Comparison of ENCODE assay signal across 10 cellular contexts in genomic region chr9:129561594-129562281, GRCh38. TPM values are rescaled to one million over a fixed set of nuclear protein-coding genes. Genes with fewer than 3 reads are reported as not detected.
DNase-seq lines count a peak whose midpoint lies in the region; ATAC-seq and TF ChIP-seq lines count a peak whose summit lies in the region.
"Had no signal": no experiment of that assay in that cellular context is flagged by ENCODE, and none has a peak within 500 bp of the region (broad histone marks: within the 10 kb centered on the region; RNA-seq: fewer than 3 reads in every experiment).

No MANE protein-coding gene starts in this region.

- H3K36me3 ChIP-seq in Caco-2 (ENCODE audit: control insufficient read depth, insufficient read depth, low read length), result no peaks in the 10 kb centered on the region

- CTCF ChIA-PET in Caco-2 (lab: Charles Lee), result no interaction called here
- CTCF ChIA-PET in activated CD4-positive, alpha-beta memory T cell treated with anti-CD3 and anti-CD28 coated beads for 36 hours (lab: Charles Lee), result no interaction called here

- peaks cover 12% of the 10 kb centered on the region for H3K36me3 Mint-ChIP-seq in Caco-2 (ENCODE audit: insufficient read depth, unreplicated experiment)
- H3K36me3 Mint-ChIP-seq in neural crest cell (ENCODE audit: low read depth), result no peaks in the 10 kb centered on the region
- no peaks in the 10 kb centered on the region for H3K36me3 Mint-ChIP-seq in activated CD4-positive, alpha-beta memory T cell treated with anti-CD3 and anti-CD28 coated beads for 36 hours
- H3K36me3 Mint-ChIP-seq: immature natural killer cell had no signal

- H3K27me3 Mint-ChIP-seq in Caco-2 (ENCODE audit: insufficient read depth, unreplicated experiment) (no peaks in the 10 kb centered on the region), neural crest cell (ENCODE audit: low read depth) (no peaks in the 10 kb centered on the region)
- H3K27me3 Mint-ChIP-seq in activated CD4-positive, alpha-beta memory T cell treated with anti-CD3 and anti-CD28 coated beads for 36 hours, result no peaks in the 10 kb centered on the region

- H3K4me1 Mint-ChIP-seq in Caco-2 (ENCODE audit: low read depth, unreplicated experiment) (peaks cover 32% of the 10 kb centered on the region), neural crest cell (peaks cover 59% of the 10 kb centered on the region)
- no peaks in the 10 kb centered on the region for H3K4me1 Mint-ChIP-seq in activated CD4-positive, alpha-beta memory T cell treated with anti-CD3 and anti-CD28 coated beads for 36 hours (ENCODE audit: low read depth)
- H3K4me1 Mint-ChIP-seq: immature natural killer cell had no signal

- peaks cover 32% of the 10 kb centered on the region for H3K4me1 ChIP-seq in Caco-2

- no TSS peak for BruUV-seq in Caco-2 (replicated peaks; lab: Mats Ljungman, UMichigan)

- in situ Hi-C loops in GM13977 (cut with MboI; ENCODE audit: low pct_unique_long_range_greater_than_20kb, low sequenced_read_pairs, unreplicated experiment), result no loop called here

- no peaks in the 10 kb centered on the region for H3K27me3 ChIP-seq in Caco-2 (replicated peaks; ENCODE audit: control insufficient read depth, insufficient read depth, low read length)

- no peak overlapping the region for H3K4me3 ChIP-seq in Caco-2 (ENCODE audit: low read depth, low read length)

- DNase-seq in Caco-2 (no peak), NCI-H1105 treated with DMSO at 0.1 percent for 48 hours (lab: John Stamatoyannopoulos, UW) (peak; percentile 28), neural crest cell (ENCODE audit: low read depth, low spot score) (no peak), iPS-NIHi11 (ENCODE audit: low spot score) (no peak), GM13977 (ENCODE audit: low spot score) (no peak)
- DNase-seq in activated CD4-positive, alpha-beta memory T cell treated with anti-CD3 and anti-CD28 coated beads for 36 hours, result no peak
- DNase-seq: immature natural killer cell, T-helper 1 cell had no signal

- H3K9me3 ChIP-seq in Caco-2, result no peaks in the 10 kb centered on the region

- ATAC-seq in esophagus mucosa (peak; percentile 16), HG02870 (IDR thresholded peaks at IDR 0.05; ENCODE audit: unreplicated experiment) (no peak)

- intact Hi-C loops in Caco-2 (cut with micrococcal nuclease; ENCODE audit: unreplicated experiment), result no loop called here
- intact Hi-C loops in activated CD4-positive, alpha-beta memory T cell treated with anti-CD3 and anti-CD28 coated beads for 36 hours (cut with micrococcal nuclease), result no loop called here

- peak overlapping the region; percentile 33 for H3K27ac Mint-ChIP-seq in Caco-2 (ENCODE audit: unreplicated experiment)
- H3K27ac Mint-ChIP-seq in neural crest cell (ENCODE audit: unreplicated experiment), result no peak overlapping the region
- no peak overlapping the region for H3K27ac Mint-ChIP-seq in activated CD4-positive, alpha-beta memory T cell treated with anti-CD3 and anti-CD28 coated beads for 36 hours
- H3K27ac Mint-ChIP-seq: immature natural killer cell had no signal

- POLR2A ChIA-PET in Caco-2 (lab: Charles Lee), result no interaction called here
- POLR2A ChIA-PET in activated CD4-positive, alpha-beta memory T cell treated with anti-CD3 and anti-CD28 coated beads for 36 hours (lab: Charles Lee), result no interaction called here

- no peak overlapping the region for H3K4me3 Mint-ChIP-seq in Caco-2 (ENCODE audit: unreplicated experiment)
- peak overlapping the region; percentile 54 for H3K4me3 Mint-ChIP-seq in neural crest cell
- no peak overlapping the region for H3K4me3 Mint-ChIP-seq in activated CD4-positive, alpha-beta memory T cell treated with anti-CD3 and anti-CD28 coated beads for 36 hours
- H3K4me3 Mint-ChIP-seq: immature natural killer cell had no signal

- H3K9me3 Mint-ChIP-seq in Caco-2 (ENCODE audit: unreplicated experiment) (no peaks in the 10 kb centered on the region), neural crest cell (no peaks in the 10 kb centered on the region)
- H3K9me3 Mint-ChIP-seq in activated CD4-positive, alpha-beta memory T cell treated with anti-CD3 and anti-CD28 coated beads for 36 hours, result no peaks in the 10 kb centered on the region
- H3K9me3 Mint-ChIP-seq: immature natural killer cell had no signal

- TF ChIP-seq CTCF in Caco-2 (IDR thresholded peaks at IDR 0.05; ENCODE audit: insufficient read depth in 1 of 2, low read depth in 1 of 2, low read length in 1 of 2, severe bottlenecking in 1 of 2, unreplicated experiment in 1 of 2) (no peak), neural crest cell (conservative IDR thresholded peaks at IDR 0.05) (no peak), GM13977 (IDR thresholded peaks at IDR 0.05; ENCODE audit: extremely low read depth, insufficient read depth, missing control alignments) (no peak)

RNA-seq across cellular contexts. Expression of gene C9orf50, which starts 59.2 kb away (rescaled TPM):
- total RNA-seq in Caco-2 (2022), result not detected in 2 replicates
- not detected for total RNA-seq in esophagus mucosa
- total RNA-seq in neural crest cell, result 0.26 and 0.27 TPM in 2 replicates
- not detected for total RNA-seq in activated CD4-positive, alpha-beta memory T cell treated with anti-CD3 and anti-CD28 coated beads for 36 hours
